In the genomic region with DNA sequence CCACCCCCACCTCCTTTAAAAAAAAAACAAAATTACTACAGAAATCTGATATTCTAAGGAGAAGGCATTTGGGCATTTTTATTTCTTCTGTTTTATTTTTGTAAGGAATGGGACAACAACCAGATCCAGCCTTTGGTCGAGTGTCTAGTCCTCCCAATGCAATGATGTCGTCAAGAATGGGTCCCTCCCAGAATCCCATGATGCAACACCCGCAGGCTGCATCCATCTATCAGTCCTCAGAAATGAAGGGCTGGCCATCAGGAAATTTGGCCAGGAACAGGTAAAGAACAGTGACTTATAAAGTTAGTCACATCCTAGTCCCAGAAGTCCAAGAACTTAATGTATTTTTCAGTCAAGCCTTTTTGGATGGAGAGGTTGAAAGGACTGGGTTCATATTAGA, we compare ENCODE assay signal across 25 cellular contexts.
"Had no signal": no experiment of that assay in that cellular context is flagged by ENCODE, and none has a peak within 500 bp of the region (broad histone marks: within the 10 kb centered on the region; RNA-seq: fewer than 3 reads in every experiment).

No MANE protein-coding gene starts in this region.

- H3K27me3 ChIP-seq: colonic mucosa, esophagus squamous epithelium, gastroesophageal sphincter, ovary, testis, tibial nerve, upper lobe of right lung, vagina had no signal

- DNase-seq: colonic mucosa; effector CD4-positive, alpha-beta T cell; esophagus squamous epithelium; foreskin fibroblast; glutamatergic neuron; islet precursor cell; mammary epithelial cell; mucosa of descending colon; naive thymus-derived CD8-positive, alpha-beta T cell; ovary; right cardiac atrium; stimulated activated CD4-positive, alpha-beta T cell treated with anti-CD3 and anti-CD28 coated beads, Interleukin-4, amount 100 ng/mL, for 1 hour; stimulated activated CD8-positive, alpha-beta memory T cell treated with anti-CD3 and anti-CD28 coated beads, Interleukin-4, amount 100 ng/mL, for 48 hours; testis; upper lobe of right lung had no signal

- H3K4me1 ChIP-seq: colonic mucosa, esophagus squamous epithelium, gastroesophageal sphincter, testis, tibial nerve, upper lobe of right lung, vagina had no signal

- H3K27me3 Mint-ChIP-seq: naive thymus-derived CD8-positive, alpha-beta T cell; stimulated activated naive CD8-positive, alpha-beta T cell treated with anti-CD3 and anti-CD28 coated beads, Interleukin-15, Interleukin-2, amounts not matched to agents 100 ng/mL and 50 ng/mL, for 24 hours had no signal

- H3K4me3 ChIP-seq: colonic mucosa, esophagus squamous epithelium, gastroesophageal sphincter, mucosa of descending colon, ovary, smooth muscle cell, testis, tibial nerve, upper lobe of right lung, vagina had no signal

- H3K4me1 Mint-ChIP-seq: stimulated activated effector memory CD8-positive, alpha-beta T cell treated with anti-CD3 and anti-CD28 coated beads, Interleukin-12 subunit alpha, Interleukin-12 subunit beta, amount 100 ng/mL, for 72 hours had no signal

- H3K4me2 ChIP-seq: smooth muscle cell had no signal

- H3K9me3 Mint-ChIP-seq: naive thymus-derived CD8-positive, alpha-beta T cell; neural crest cell; stimulated activated effector memory CD8-positive, alpha-beta T cell treated with anti-CD3 and anti-CD28 coated beads, Interleukin-12 subunit alpha, Interleukin-12 subunit beta, amount 100 ng/mL, for 72 hours; stimulated activated naive CD8-positive, alpha-beta T cell treated with anti-CD3 and anti-CD28 coated beads, Interleukin-15, Interleukin-2, amounts not matched to agents 100 ng/mL and 50 ng/mL, for 24 hours had no signal

- FAIRE-seq: endometrium had no signal

- H3K4me3 Mint-ChIP-seq: naive thymus-derived CD8-positive, alpha-beta T cell; neural crest cell; stimulated activated effector memory CD8-positive, alpha-beta T cell treated with anti-CD3 and anti-CD28 coated beads, Interleukin-12 subunit alpha, Interleukin-12 subunit beta, amount 100 ng/mL, for 72 hours; stimulated activated naive CD8-positive, alpha-beta T cell treated with anti-CD3 and anti-CD28 coated beads, Interleukin-15, Interleukin-2, amounts not matched to agents 100 ng/mL and 50 ng/mL, for 24 hours had no signal

- ATAC-seq: gastroesophageal sphincter; left lobe of liver; mucosa of descending colon; naive thymus-derived CD8-positive, alpha-beta T cell; right cardiac atrium; stimulated activated effector memory CD8-positive, alpha-beta T cell treated with anti-CD3 and anti-CD28 coated beads, Interleukin-12 subunit alpha, Interleukin-12 subunit beta, amount 100 ng/mL, for 72 hours; upper lobe of right lung had no signal

- H3K27ac ChIP-seq: colonic mucosa, epithelial cell of prostate, esophagus squamous epithelium, gastroesophageal sphincter, ovary, testis, tibial nerve, upper lobe of right lung, vagina had no signal

- H3K36me3 ChIP-seq: ovary had no signal

- H3K9me3 ChIP-seq: colonic mucosa, esophagus squamous epithelium, gastroesophageal sphincter, mucosa of descending colon, ovary, testis, tibial nerve, upper lobe of right lung, vagina had no signal

- H3K27ac Mint-ChIP-seq: stimulated activated effector memory CD8-positive, alpha-beta T cell treated with anti-CD3 and anti-CD28 coated beads, Interleukin-12 subunit alpha, Interleukin-12 subunit beta, amount 100 ng/mL, for 72 hours; stimulated activated naive CD8-positive, alpha-beta T cell treated with anti-CD3 and anti-CD28 coated beads, Interleukin-15, Interleukin-2, amounts not matched to agents 100 ng/mL and 50 ng/mL, for 24 hours had no signal
